ENCODE assay signal across 15 cellular contexts in the genomic region with DNA sequence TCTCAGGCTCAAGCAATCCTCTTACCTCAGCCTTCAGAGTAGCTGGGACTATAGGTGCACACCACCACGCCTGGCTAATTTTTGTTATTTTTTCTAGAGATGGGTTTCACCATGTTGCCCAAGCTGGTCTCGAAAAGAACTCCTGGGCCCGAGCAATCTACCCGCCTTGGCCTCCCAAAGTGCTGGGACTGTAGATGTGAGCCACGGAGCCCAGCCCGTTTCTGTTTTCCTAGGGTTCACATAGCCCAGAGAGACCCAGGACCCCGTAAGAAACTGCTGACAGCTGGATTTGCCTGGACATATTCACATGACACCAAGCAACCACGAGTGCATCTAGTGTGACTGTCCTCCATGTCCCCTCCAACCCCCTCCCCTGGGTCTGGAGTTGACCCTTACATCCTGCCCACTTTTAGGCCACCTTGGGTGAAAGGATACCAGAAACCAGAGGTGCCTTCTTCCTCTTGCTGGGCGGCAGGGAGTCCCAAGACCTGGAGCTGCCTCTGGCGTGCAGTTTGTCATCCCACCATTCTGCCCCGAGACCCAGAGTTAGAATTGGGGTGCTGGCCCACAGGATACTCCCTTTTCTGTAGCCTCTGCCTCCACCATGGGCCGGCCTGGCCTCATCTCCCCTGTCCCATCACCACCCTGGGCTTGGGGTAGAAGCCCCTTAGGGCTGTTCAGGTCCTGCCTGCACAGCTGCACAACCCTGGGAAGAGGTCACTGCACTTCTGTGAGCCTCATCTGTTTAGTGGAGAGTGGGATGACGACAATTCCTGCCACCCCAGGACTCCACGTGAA. TPM values are rescaled to one million over a fixed set of nuclear protein-coding genes. Genes with fewer than 3 reads are reported as not detected.
"Had no signal": no experiment of that assay in that cellular context is flagged by ENCODE, and none has a peak within 500 bp of the region (broad histone marks: within the 10 kb centered on the region; RNA-seq: fewer than 3 reads in every experiment).

No MANE protein-coding gene starts in this region.

- DNase-seq: activated CD4-positive, alpha-beta T cell treated with anti-CD3 and anti-CD28 coated beads, Interleukin-2, amount 50 U/mL, for 4 hours; activated effector memory CD4-positive, alpha-beta T cell treated with anti-CD3 and anti-CD28 coated beads, Interleukin-2, amount 50 U/mL, for 16 hours; activated T-cell treated with anti-CD3 and anti-CD28 coated beads, Interleukin-2, amount 50 U/mL, for 72 hours; dermis blood vessel endothelial cell; effector memory CD4-positive, alpha-beta T cell; naive B cell; stimulated activated naive CD8-positive, alpha-beta T cell treated with anti-CD3 and anti-CD28 coated beads, Interleukin-15, Interleukin-2, amounts not matched to agents 100 U/mL and 50 U/mL, for 24 hours; substantia nigra had no signal

- H3K36me3 ChIP-seq: neural progenitor cell, ovary had no signal

- H3K27ac ChIP-seq: hepatocyte, neural progenitor cell, ovary, tibial nerve, vagina, VCaP had no signal

- H3K4me3 ChIP-seq: hepatocyte, neural progenitor cell, ovary, tibial nerve, vagina had no signal

- ATAC-seq: activated T-cell treated with anti-CD3 and anti-CD28 coated beads, Interleukin-2, amount 50 U/mL, for 72 hours; stimulated activated naive CD8-positive, alpha-beta T cell treated with anti-CD3 and anti-CD28 coated beads, Interleukin-15, Interleukin-2, amounts not matched to agents 100 U/mL and 50 U/mL, for 24 hours had no signal

- H3K9ac ChIP-seq: neural progenitor cell had no signal

- FAIRE-seq: endothelial cell of umbilical vein had no signal

- H3K9me3 ChIP-seq: ovary, tibial nerve, vagina had no signal

RNA-seq across cellular contexts. Expression of gene CD248, which starts 23.0 kb away (rescaled TPM):
- total RNA-seq: endothelial cell of umbilical vein had no signal
